1 cellular context compared by ENCODE assay signal in the genomic region with DNA sequence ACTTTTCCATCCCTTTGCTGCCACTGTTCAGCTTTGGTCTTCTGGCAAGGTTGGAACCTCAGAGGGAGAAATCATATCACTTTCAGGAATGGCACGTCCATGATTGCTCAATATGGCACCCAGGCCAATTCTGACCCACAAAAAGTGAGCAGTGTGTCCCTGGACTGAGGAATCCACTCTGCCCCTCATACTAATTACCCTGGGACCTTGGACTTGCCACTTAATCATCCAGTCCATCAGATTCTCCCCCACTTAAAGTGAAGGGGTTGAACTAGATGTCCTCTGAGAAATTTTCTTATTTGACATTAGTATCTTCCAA.
A peak's percentile ranks its signal among the peaks of the same experiment; 100 is the strongest.
TF ChIP-seq lines count a peak whose summit lies in the region.

No MANE protein-coding gene starts in this region.

TF ChIP-seq in K562, 482 proteins besides CTCF, POLR2A, EP300 and RAD21 (continued from another document):
- 0 out of 2 replicates have a peak, but pooled peaks have one; percentile 1 for TF ChIP-seq IRF9 (tag; IDR thresholded peaks at IDR 0.05)
- TF ChIP-seq, protein P1, sequence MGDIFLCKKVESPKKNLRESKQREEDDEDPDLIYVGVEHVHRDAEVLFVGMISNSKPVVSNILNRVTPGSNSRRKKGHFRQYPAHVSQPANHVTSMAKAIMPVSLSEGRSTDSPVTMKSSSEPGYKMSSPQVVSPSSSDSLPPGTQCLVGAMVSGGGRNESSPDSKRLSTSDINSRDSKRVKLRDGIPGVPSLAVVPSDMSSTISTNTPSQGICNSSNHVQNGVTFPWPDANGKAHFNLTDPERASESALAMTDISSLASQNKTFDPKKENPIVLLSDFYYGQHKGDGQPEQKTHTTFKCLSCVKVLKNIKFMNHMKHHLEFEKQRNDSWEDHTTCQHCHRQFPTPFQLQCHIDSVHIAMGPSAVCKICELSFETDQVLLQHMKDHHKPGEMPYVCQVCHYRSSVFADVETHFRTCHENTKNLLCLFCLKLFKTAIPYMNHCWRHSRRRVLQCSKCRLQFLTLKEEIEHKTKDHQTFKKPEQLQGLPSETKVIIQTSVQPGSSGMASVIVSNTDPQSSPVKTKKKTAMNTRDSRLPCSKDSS (IDR thresholded peaks at IDR 0.05; ENCODE audit: low read depth, partially characterized antibody) = no peak
- no peak for TF ChIP-seq ZSCAN29 (IDR thresholded peaks at IDR 0.05)
- TF ChIP-seq ZNF717 (CRISPR knock-in tag; IDR thresholded peaks at IDR 0.05) = no peak
- TF ChIP-seq RBM39 (optimal IDR thresholded peaks at IDR 0.05; ENCODE audit: low read depth, low read length) = no peak
- TF ChIP-seq DPF2 (IDR thresholded peaks at IDR 0.05) = 0 out of 2 replicates have a peak, but pooled peaks have one; percentile 43
- no peak for TF ChIP-seq KLF16 (IDR thresholded peaks at IDR 0.05)
- TF ChIP-seq DMBX1 (CRISPR knock-in tag; IDR thresholded peaks at IDR 0.05; ENCODE audit: borderline replicate concordance) = 0 out of 2 replicates have a peak, but pooled peaks have one; percentile 7
- no peak for TF ChIP-seq MAFF (IDR thresholded peaks at IDR 0.05; ENCODE audit: low read length)
- 0 out of 2 replicates have a peak, but pooled peaks have one; percentile 8 for TF ChIP-seq FOSL1 (tag; conservative IDR thresholded peaks at IDR 0.05)
- TF ChIP-seq BCL6 (CRISPR knock-in tag; IDR thresholded peaks at IDR 0.05) = no peak
- TF ChIP-seq SMARCC2 (IDR thresholded peaks at IDR 0.05; ENCODE audit: low read depth) = no peak
- TF ChIP-seq, protein P2, sequence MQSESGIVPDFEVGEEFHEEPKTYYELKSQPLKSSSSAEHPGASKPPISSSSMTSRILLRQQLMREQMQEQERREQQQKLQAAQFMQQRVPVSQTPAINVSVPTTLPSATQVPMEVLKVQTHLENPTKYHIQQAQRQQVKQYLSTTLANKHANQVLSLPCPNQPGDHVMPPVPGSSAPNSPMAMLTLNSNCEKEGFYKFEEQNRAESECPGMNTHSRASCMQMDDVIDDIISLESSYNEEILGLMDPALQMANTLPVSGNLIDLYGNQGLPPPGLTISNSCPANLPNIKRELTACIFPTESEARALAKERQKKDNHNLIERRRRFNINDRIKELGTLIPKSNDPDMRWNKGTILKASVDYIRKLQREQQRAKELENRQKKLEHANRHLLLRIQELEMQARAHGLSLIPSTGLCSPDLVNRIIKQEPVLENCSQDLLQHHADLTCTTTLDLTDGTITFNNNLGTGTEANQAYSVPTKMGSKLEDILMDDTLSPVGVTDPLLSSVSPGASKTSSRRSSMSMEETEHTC (IDR thresholded peaks at IDR 0.05) = no peak
- TF ChIP-seq ETV5 (CRISPR knock-in tag; IDR thresholded peaks at IDR 0.05; ENCODE audit: low read depth) = no peak
